19 cellular contexts compared by ENCODE assay signal in genomic region chr4:185797018-185797417, GRCh38. TPM values are rescaled to one million over a fixed set of nuclear protein-coding genes. Genes with fewer than 3 reads are reported as not detected.
DNase-seq lines count a peak whose midpoint lies in the region; FAIRE-seq and TF ChIP-seq lines count a peak whose summit lies in the region.
"Had no signal": no experiment of that assay in that cellular context is flagged by ENCODE, and none has a peak within 500 bp of the region (broad histone marks: within the 10 kb centered on the region; RNA-seq: fewer than 3 reads in every experiment).

No MANE protein-coding gene starts in this region.

- H2BK15ac ChIP-seq in H1 (ENCODE audit: low read length) = no peak overlapping the region

- TF ChIP-seq POLR2A in H1 (IDR thresholded peaks at IDR 0.05; ENCODE audit: control extremely low read depth in 1 of 2, low read depth in 2 of 2, low read length in 2 of 2) (no peak), sigmoid colon (IDR thresholded peaks at IDR 0.05) (no peak)

- no peak overlapping the region for H2BK20ac ChIP-seq in H1 (ENCODE audit: low read length)

- no peak overlapping the region for H4K5ac ChIP-seq in H1 (ENCODE audit: insufficient read length, low read depth, low read length)

- H3K4me2 ChIP-seq in H1 (ENCODE audit: insufficient read depth in 1 of 2, low read depth in 2 of 2, low read length in 2 of 2) = no peak overlapping the region
- H3K4me2 ChIP-seq: A549, GM23338 had no signal

- H4K20me1 ChIP-seq in H1 (replicated peaks in 1 of 2; ENCODE audit: control insufficient read depth in 1 of 2, insufficient read depth in 2 of 2, low read length in 2 of 2) = no peaks in the 10 kb centered on the region

- no peak overlapping the region for H2AK5ac ChIP-seq in H1 (ENCODE audit: low read depth, low read length)

- no peak for TF ChIP-seq EP300 in H1 (IDR thresholded peaks at IDR 0.05; ENCODE audit: borderline replicate concordance in 1 of 2, low read depth in 2 of 2, low read length in 2 of 2)
- TF ChIP-seq EP300 in sigmoid colon (IDR thresholded peaks at IDR 0.05) = no peak

- no peaks in the 10 kb centered on the region for H3K23me2 ChIP-seq in H1 (ENCODE audit: low read depth, low read length)

- H3K4me1 ChIP-seq in BE2C = peaks cover 17% of the 10 kb centered on the region
- H3K4me1 ChIP-seq in H1 (replicated peaks in 1 of 4; ENCODE audit: control insufficient read depth in 3 of 4, insufficient read depth in 4 of 4, low read length in 3 of 4) = no peaks in the 10 kb centered on the region; a peak in 1 of 7 replicates
- peaks cover 92% of the 10 kb centered on the region for H3K4me1 ChIP-seq in left ventricle myocardium inferior
- peaks cover 0 to 67% (median 49%) of the 10 kb centered on the region in 4 donors for H3K4me1 ChIP-seq in sigmoid colon

- H4K91ac ChIP-seq in H1 (replicated peaks; ENCODE audit: insufficient read length, low read length) = peak overlapping the region; percentile 42

- H3K23ac ChIP-seq in H1 (ENCODE audit: insufficient read length) = no peak overlapping the region

- CTCF ChIA-PET in H1 (lab: Charles Lee; ENCODE audit: partially characterized antibody) = no interaction called here

- no peak for FAIRE-seq in H1 (lab: Jason Lieb, UNC)
- FAIRE-seq: A549, G401.6, K562 had no signal

- intact Hi-C loops in left ventricle myocardium inferior (cut with micrococcal nuclease) = no loop called here
- intact Hi-C loops in sigmoid colon (cut with DNase I) = loop anchor here (5.0 kb wide), 1 partner anchor 60 kb away; no protein-coding TSS in a partner anchor

- POLR2A ChIA-PET in H1 (lab: Charles Lee; ENCODE audit: partially characterized antibody) = no interaction called here

- H3K4me3 ChIP-seq in BE2C (ENCODE audit: low read depth, low read length) (0 out of 2 replicates have a peak overlapping the region, but pooled peaks have one; percentile 20), H1 (ENCODE audit: extremely low read depth in 1 of 4, insufficient read depth in 2 of 4, low read depth in 3 of 4, low read length in 4 of 4) (no peak overlapping the region), left ventricle myocardium inferior (peak overlapping the region; percentile 41), sigmoid colon (peak overlapping the region in 2 of 4 donors; percentile 4 to 12)
- H3K4me3 ChIP-seq: A549, GM23338, K562 had no signal

- no peak overlapping the region for H3K27ac ChIP-seq in H1 (ENCODE audit: low read depth, low read length)
- peak overlapping the region; percentile 82 for H3K27ac ChIP-seq in left ventricle myocardium inferior (replicated peaks)
- H3K27ac ChIP-seq in sigmoid colon = peak overlapping the region in 3 of 4 donors; percentile 73 to 80 (median 77)
- H3K27ac ChIP-seq: A549, C4-2B had no signal

- no peak overlapping the region for H3K18ac ChIP-seq in H1 (ENCODE audit: extremely low read depth, low read length)

- H3K36me3 ChIP-seq in BE2C (no peaks in the 10 kb centered on the region; the same call in 1 of the 2 replicates), H1 (ENCODE audit: control insufficient read depth in 2 of 4, insufficient read depth in 4 of 4, low read length in 3 of 4) (no peaks in the 10 kb centered on the region; a peak in 1 of 8 replicates), left ventricle myocardium inferior (peaks cover 8% of the 10 kb centered on the region), sigmoid colon (no peaks in the 10 kb centered on the region)

- H3K79me1 ChIP-seq in H1 (ENCODE audit: low read depth, low read length) = no peaks in the 10 kb centered on the region

- H3K27me3 ChIP-seq in BE2C = no peaks in the 10 kb centered on the region
- no peaks in the 10 kb centered on the region for H3K27me3 ChIP-seq in H1 (replicated peaks in 1 of 4; ENCODE audit: control insufficient read depth in 3 of 4, extremely low read depth in 1 of 4, insufficient read depth in 3 of 4, low read length in 3 of 4)
- H3K27me3 ChIP-seq in left ventricle myocardium inferior (ENCODE audit: low read depth) = no peaks in the 10 kb centered on the region
- no peaks in the 10 kb centered on the region for H3K27me3 ChIP-seq in sigmoid colon

- no peak overlapping the region for H2BK120ac ChIP-seq in H1 (replicated peaks; ENCODE audit: low read depth, low read length)

- H2BK12ac ChIP-seq in H1 (ENCODE audit: low read depth, low read length) = peak overlapping the region; percentile 64; the same call in 1 of the 2 replicates

- DNase-seq in BE2C (peak; percentile 30), H1 (ENCODE audit: low read depth in 1 of 2, low spot score in 2 of 2) (no peak), left ventricle myocardium inferior (no peak), sigmoid colon (no peak), NCI-H526 (lab: John Stamatoyannopoulos, UW) (no peak), SKM-1 treated with dmso at 0.1 percent for 144 hours (lab: John Stamatoyannopoulos, UW; ENCODE audit: unreplicated experiment) (no peak), CD1c-positive myeloid dendritic cell (ENCODE audit: extremely low spot score) (no peak)
- DNase-seq: DMS 273 treated with DMSO at 0.1 percent for 48 hours, NCI-H1417, NCI-H187, NCI-H2107, NCI-H226, RPMI8226, SW 1271 had no signal

- H3K14ac ChIP-seq in H1 (ENCODE audit: insufficient read length) = no peak overlapping the region

- H4K8ac ChIP-seq in H1 (ENCODE audit: extremely low read depth, insufficient read depth, low read length) = no peak overlapping the region

- H2BK5ac ChIP-seq in H1 (ENCODE audit: low read depth, low read length) = no peak overlapping the region

- TF ChIP-seq RAD21 in H1 (IDR thresholded peaks at IDR 0.05 in 1 of 2, conservative IDR thresholded peaks at IDR 0.05 in 1 of 2; ENCODE audit: low read depth in 2 of 2, low read length in 2 of 2) = no peak

- 87% methylated on average over 14 of the region's 14 CpGs; no CpG with 5 or more reads in 1 of the 2 experiments for WGBS in H1 (ENCODE audit: extremely low coverage in 1 of 2, insufficient coverage in 1 of 2, insufficient read length in 1 of 2, insufficient replicate concordance in 2 of 2, low coverage in 1 of 2, low lambda C conversion rate in 2 of 2, missing lambda C conversion rate in 1 of 2), 2 experiments
- WGBS in sigmoid colon, 2 donors = 72 to 80% methylated on average over 14 of the region's 14 CpGs

- TF ChIP-seq CTCF in BE2C (IDR thresholded peaks at IDR 0.05; ENCODE audit: low read depth, low read length) (no peak), H1 (IDR thresholded peaks at IDR 0.05; ENCODE audit: control extremely low read depth in 1 of 3, insufficient read depth in 1 of 3, low read depth in 1 of 3, low read length in 3 of 3) (no peak), left ventricle myocardium inferior (IDR thresholded peaks at IDR 0.05; ENCODE audit: borderline replicate concordance) (no peak), sigmoid colon (IDR thresholded peaks at IDR 0.05) (no peak)

- no peak overlapping the region for H3K56ac ChIP-seq in H1 (replicated peaks; ENCODE audit: insufficient read length, low read depth, low read length)

- no peak overlapping the region for H2AFZ ChIP-seq in H1 (ENCODE audit: low read length)

- no peaks in the 10 kb centered on the region for H3K9me3 ChIP-seq in BE2C
- no peaks in the 10 kb centered on the region for H3K9me3 ChIP-seq in H1 (ENCODE audit: insufficient read depth in 2 of 2, low read depth in 1 of 2, low read length in 1 of 2)
- H3K9me3 ChIP-seq in left ventricle myocardium inferior (replicated peaks) = no peaks in the 10 kb centered on the region
- no peaks in the 10 kb centered on the region for H3K9me3 ChIP-seq in sigmoid colon
- H3K9me3 ChIP-seq: A549 had no signal

- no peak overlapping the region for H3K9ac ChIP-seq in H1 (replicated peaks in 1 of 4; ENCODE audit: extremely low read depth in 1 of 4, low read depth in 3 of 4, low read length in 3 of 4)

- H3K4ac ChIP-seq in H1 (replicated peaks; ENCODE audit: insufficient read length, low read depth, low read length) = no peak overlapping the region

- no peaks in the 10 kb centered on the region for H3K79me2 ChIP-seq in H1 (ENCODE audit: control insufficient read depth in 1 of 2, insufficient read depth in 2 of 2, low read length in 2 of 2)

TF ChIP-seq in H1, 55 proteins besides CTCF, POLR2A, EP300 and RAD21 (continues in another document):
- no peak for TF ChIP-seq SAP30 (IDR thresholded peaks at IDR 0.05; ENCODE audit: insufficient read depth, insufficient replicate concordance, low read length)
- no peak for TF ChIP-seq ATF2 (IDR thresholded peaks at IDR 0.05; ENCODE audit: low read length)
- no peak for TF ChIP-seq POLR2AphosphoS5 (IDR thresholded peaks at IDR 0.05; ENCODE audit: low read depth, low read length)
- TF ChIP-seq NRF1 (IDR thresholded peaks at IDR 0.05; ENCODE audit: low read depth, low read length) = no peak
- TF ChIP-seq CEBPB (IDR thresholded peaks at IDR 0.05; ENCODE audit: low read depth, low read length) = no peak
- no peak for TF ChIP-seq ZNF274 (IDR thresholded peaks at IDR 0.05; ENCODE audit: borderline replicate concordance, extremely low read depth, low read length)
- TF ChIP-seq MAFK (IDR thresholded peaks at IDR 0.05; ENCODE audit: low read depth, low read length) = no peak
- no peak for TF ChIP-seq RXRA (IDR thresholded peaks at IDR 0.05; ENCODE audit: insufficient read depth, low read depth, low read length)

RNA-seq across cellular contexts. Expression of gene SORBS2, which starts 15.0 kb away (rescaled TPM):
- 13.6 TPM for polyA plus RNA-seq in BE2C (2012; ENCODE audit: insufficient read depth, insufficient read length, low read depth)
- 73.0 and 75.8 TPM in 2 replicates for total RNA-seq in H1 (2021; fragmentation: NEBNext Ultra II Directional; extraction: Animal tissue kit (Norgen Biotek cat#: 25700))
- polyA plus RNA-seq in H1 (2011; rRNA removed) = 37.4 and 87.1 TPM in 2 replicates
- 34.5 TPM for polyA plus RNA-seq in H1 (2011; cell fraction: cytosol; rRNA removed)
- polyA plus RNA-seq in H1 (2011; cell fraction: nucleus; rRNA removed) = 96.7 TPM
- polyA plus RNA-seq in H1 (2012, experiment 1 of 2) = 46.3 to 72.9 TPM (median 63.2 TPM) in 4 replicates
- polyA plus RNA-seq in H1 (2012, experiment 2 of 2) = 12.5 TPM
- 80.9 TPM for polyA plus RNA-seq in H1 (2013, experiment 1 of 2)
- 79.9 TPM for polyA plus RNA-seq in H1 (2013, experiment 2 of 2)
- polyA minus RNA-seq in H1 (2011; rRNA and poly(A)+ RNA removed) = 136 and 328 TPM in 2 replicates
- polyA minus RNA-seq in H1 (2011; cell fraction: cytosol; rRNA and poly(A)+ RNA removed) = 49.0 TPM
- polyA minus RNA-seq in H1 (2011; cell fraction: nucleus; rRNA and poly(A)+ RNA removed) = 200 TPM
- 1,282 TPM for total RNA-seq in left ventricle myocardium inferior
- 1,000 to 10,000 TPM in 1 of 4 donors, 100 to 1,000 TPM in 3; 849 to 1,032 (median 869) TPM for total RNA-seq in sigmoid colon
- polyA plus RNA-seq in sigmoid colon = 10 to 100 TPM in 2 of 3 donors, 1 to 10 TPM in 1; 7.9 to 26.9 (median 15.6) TPM
- polyA plus RNA-seq: K562 had no signal

Comparison
In these comparisons a context has a peak if more than half of its experiments do, and no peak if none do; other contexts are left out.
1. H3K4me3 ChIP-seq: peak in BE2C (single experiment) and left ventricle myocardium inferior (single experiment); none in H1 (0 of 4).
2. RNA of gene SORBS2, which starts 15.0 kb away (total RNA-seq): 1,282 TPM in left ventricle myocardium inferior (single experiment) and 849 to 1,032 TPM in sigmoid colon; 73.0 to 75.8 TPM in H1; every median in the first group is over 10 times any median in the second.